In the genomic region with DNA sequence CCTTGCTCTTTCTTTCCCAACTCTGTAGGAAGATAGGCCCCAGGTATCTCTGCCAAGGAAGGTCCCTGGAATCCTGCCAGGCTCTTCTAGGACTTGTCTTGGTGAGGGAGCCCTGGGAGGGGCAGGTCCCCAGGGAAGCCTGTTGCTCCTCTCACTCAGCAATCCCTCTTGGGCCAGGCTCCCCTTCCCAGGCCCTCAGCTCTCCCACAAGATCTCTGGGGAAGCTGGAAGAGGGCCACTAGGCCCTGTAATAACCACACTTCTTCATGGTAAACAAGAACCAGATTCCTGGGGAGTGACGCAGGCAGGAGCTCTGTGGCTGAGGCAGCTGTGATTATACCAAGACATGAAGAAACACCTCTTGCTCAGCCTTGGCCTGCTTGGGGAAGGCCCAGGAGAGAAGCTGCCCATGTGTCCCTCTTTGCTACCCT, we compare ENCODE assay signal across 9 cellular contexts. TPM values are rescaled to one million over a fixed set of nuclear protein-coding genes. Genes with fewer than 3 reads are reported as not detected.
A peak's percentile ranks its signal among the peaks of the same experiment; 100 is the strongest.
DNase-seq lines count a peak whose midpoint lies in the region; TF ChIP-seq lines count a peak whose summit lies in the region.
"Had no signal": no experiment of that assay in that cellular context is flagged by ENCODE, and none has a peak within 500 bp of the region (broad histone marks: within the 10 kb centered on the region; RNA-seq: fewer than 3 reads in every experiment).

No MANE protein-coding gene starts in this region.

- DNase-seq in HFF-Myc (ENCODE audit: extremely low read depth, low read depth): peak; percentile 91
- peak; percentile 49 to 89 for DNase-seq in ascending aorta (ENCODE audit: low spot score in 2 of 2)
- peak; percentile 100 for DNase-seq in iris pigment epithelial cell (ENCODE audit: low read depth)
- no peak for DNase-seq in HEK293T (ENCODE audit: extremely low spot score)
- DNase-seq in superior temporal gyrus (ENCODE audit: extremely low spot score): no peak
- DNase-seq in stimulated activated CD4-positive, alpha-beta T cell treated with anti-CD3 and anti-CD28 coated beads, Interleukin-4, amount 100 ng/mL, for 24 hours: no peak
- no peak for DNase-seq in activated CD4-positive, CD25-positive, alpha-beta regulatory T cell treated with anti-CD3 and anti-CD28 coated beads, Interleukin-2, amount 50 U/mL, for 72 hours
- DNase-seq: activated CD4-positive, CD25-positive, alpha-beta regulatory T cell had no signal

- CTCF ChIA-PET in HEK293T (lab: Yijun Ruan, JAX): no interaction called here

- H3K36me3 ChIP-seq in ascending aorta: no peaks in the 10 kb centered on the region
- no peaks in the 10 kb centered on the region for H3K36me3 ChIP-seq in stomach smooth muscle (ENCODE audit: control insufficient read depth in 2 of 2, insufficient read depth in 2 of 2, low read length in 2 of 2)

- H3K9me3 ChIP-seq in ascending aorta: no peaks in the 10 kb centered on the region
- no peaks in the 10 kb centered on the region for H3K9me3 ChIP-seq in stomach smooth muscle (ENCODE audit: control insufficient read depth in 2 of 2, low read length in 2 of 2)

- TF ChIP-seq CTCF in HFF-Myc (IDR thresholded peaks at IDR 0.05; ENCODE audit: low read depth, low read length, missing control alignments) (no peak), ascending aorta (IDR thresholded peaks at IDR 0.05) (no peak)

- POLR2A ChIA-PET in HEK293T (lab: Yijun Ruan, JAX): no interaction called here

- no peaks in the 10 kb centered on the region for H3K27me3 ChIP-seq in ascending aorta
- no peaks in the 10 kb centered on the region for H3K27me3 ChIP-seq in stomach smooth muscle (ENCODE audit: control insufficient read depth in 1 of 2, insufficient read depth in 2 of 2, low read length in 2 of 2)

- H3K9ac ChIP-seq in stomach smooth muscle (ENCODE audit: low read length in 2 of 2): peak overlapping the region; percentile 56 to 58

- H3K27ac ChIP-seq in ascending aorta: peak overlapping the region; percentile 71 to 75
- H3K27ac ChIP-seq in stomach smooth muscle (ENCODE audit: low read length): peak overlapping the region; percentile 88

- intact Hi-C loops in ascending aorta (cut with DNase I): loop anchor here (1.0 kb wide), 1 partner anchor 10 kb away; a partner anchor contains a TSS

- H3K4me1 ChIP-seq in ascending aorta (peaks cover 11 to 28% of the 10 kb centered on the region in 2 donors), stomach smooth muscle (ENCODE audit: control insufficient read depth, insufficient read depth, low read length) (peaks cover 12% of the 10 kb centered on the region)

- H3K4me3 ChIP-seq in HFF-Myc (replicated peaks; ENCODE audit: low read depth, low read length): no peak overlapping the region
- no peak overlapping the region for H3K4me3 ChIP-seq in ascending aorta
- peak overlapping the region in 1 of 2 donors; percentile 3 for H3K4me3 ChIP-seq in stomach smooth muscle (ENCODE audit: low read length in 2 of 2)

TF ChIP-seq in HEK293T, 16 proteins besides CTCF, POLR2A, EP300 and RAD21:
- TF ChIP-seq NFRKB (IDR thresholded peaks at IDR 0.05): no peak
- TF ChIP-seq ZNF384 (IDR thresholded peaks at IDR 0.05): no peak
- TF ChIP-seq, protein P1, sequence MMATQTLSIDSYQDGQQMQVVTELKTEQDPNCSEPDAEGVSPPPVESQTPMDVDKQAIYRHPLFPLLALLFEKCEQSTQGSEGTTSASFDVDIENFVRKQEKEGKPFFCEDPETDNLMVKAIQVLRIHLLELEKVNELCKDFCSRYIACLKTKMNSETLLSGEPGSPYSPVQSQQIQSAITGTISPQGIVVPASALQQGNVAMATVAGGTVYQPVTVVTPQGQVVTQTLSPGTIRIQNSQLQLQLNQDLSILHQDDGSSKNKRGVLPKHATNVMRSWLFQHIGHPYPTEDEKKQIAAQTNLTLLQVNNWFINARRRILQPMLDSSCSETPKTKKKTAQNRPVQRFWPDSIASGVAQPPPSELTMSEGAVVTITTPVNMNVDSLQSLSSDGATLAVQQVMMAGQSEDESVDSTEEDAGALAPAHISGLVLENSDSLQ (IDR thresholded peaks at IDR 0.05): no peak
- TF ChIP-seq CTBP1 (IDR thresholded peaks at IDR 0.05; ENCODE audit: borderline replicate concordance): no peak
- TF ChIP-seq FOXK2 (IDR thresholded peaks at IDR 0.05): no peak
- no peak for TF ChIP-seq FOXM1 (IDR thresholded peaks at IDR 0.05; ENCODE audit: borderline replicate concordance)
- TF ChIP-seq L3MBTL2 (conservative IDR thresholded peaks at IDR 0.05): no peak
- TF ChIP-seq LEF1 (IDR thresholded peaks at IDR 0.05; ENCODE audit: borderline replicate concordance): no peak

RNA-seq across cellular contexts. Expression of a gene that starts 9.9 kb away (rescaled TPM):
- total RNA-seq in ascending aorta: 35.3 TPM

RNA-seq across cellular contexts. Expression of a gene that starts 39.4 kb away (rescaled TPM):
- 17.9 TPM for total RNA-seq in ascending aorta

Comparison
In these comparisons a context has a peak if more than half of its experiments do, and no peak if none do; other contexts are left out.
1. DNase-seq: peak in HFF-Myc (single experiment), ascending aorta (2 of 2) and iris pigment epithelial cell (single experiment); none in HEK293T (single experiment), superior temporal gyrus (single experiment), stimulated activated CD4-positive, alpha-beta T cell treated with anti-CD3 and anti-CD28 coated beads, Interleukin-4, amount 100 ng/mL, for 24 hours (single experiment) and activated CD4-positive, CD25-positive, alpha-beta regulatory T cell treated with anti-CD3 and anti-CD28 coated beads, Interleukin-2, amount 50 U/mL, for 72 hours (single experiment).